2 cellular contexts compared by ENCODE assay signal in the genomic region with DNA sequence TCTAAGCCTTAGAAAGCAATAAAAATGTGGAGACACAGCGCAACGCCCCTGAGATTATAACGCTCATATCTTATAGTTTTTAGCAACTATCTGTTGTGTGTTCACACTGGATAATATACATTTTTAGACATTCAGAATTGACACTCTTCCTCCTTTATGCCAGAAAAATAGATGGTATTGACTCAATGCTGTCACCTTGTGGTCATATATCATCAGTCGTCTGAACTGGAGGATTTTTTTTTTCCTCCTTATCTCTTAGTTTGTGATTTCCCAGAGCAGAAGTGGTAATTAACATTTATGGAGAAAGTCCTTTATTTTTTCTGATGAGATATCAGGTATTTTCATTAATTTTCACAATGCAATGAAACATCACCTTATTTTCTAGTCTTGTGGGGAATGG.
TF ChIP-seq lines count a peak whose summit lies in the region.

No MANE protein-coding gene starts in this region.

TF ChIP-seq in Ishikawa, 13 proteins besides CTCF, POLR2A, EP300 and RAD21:
- TF ChIP-seq, protein P1, sequence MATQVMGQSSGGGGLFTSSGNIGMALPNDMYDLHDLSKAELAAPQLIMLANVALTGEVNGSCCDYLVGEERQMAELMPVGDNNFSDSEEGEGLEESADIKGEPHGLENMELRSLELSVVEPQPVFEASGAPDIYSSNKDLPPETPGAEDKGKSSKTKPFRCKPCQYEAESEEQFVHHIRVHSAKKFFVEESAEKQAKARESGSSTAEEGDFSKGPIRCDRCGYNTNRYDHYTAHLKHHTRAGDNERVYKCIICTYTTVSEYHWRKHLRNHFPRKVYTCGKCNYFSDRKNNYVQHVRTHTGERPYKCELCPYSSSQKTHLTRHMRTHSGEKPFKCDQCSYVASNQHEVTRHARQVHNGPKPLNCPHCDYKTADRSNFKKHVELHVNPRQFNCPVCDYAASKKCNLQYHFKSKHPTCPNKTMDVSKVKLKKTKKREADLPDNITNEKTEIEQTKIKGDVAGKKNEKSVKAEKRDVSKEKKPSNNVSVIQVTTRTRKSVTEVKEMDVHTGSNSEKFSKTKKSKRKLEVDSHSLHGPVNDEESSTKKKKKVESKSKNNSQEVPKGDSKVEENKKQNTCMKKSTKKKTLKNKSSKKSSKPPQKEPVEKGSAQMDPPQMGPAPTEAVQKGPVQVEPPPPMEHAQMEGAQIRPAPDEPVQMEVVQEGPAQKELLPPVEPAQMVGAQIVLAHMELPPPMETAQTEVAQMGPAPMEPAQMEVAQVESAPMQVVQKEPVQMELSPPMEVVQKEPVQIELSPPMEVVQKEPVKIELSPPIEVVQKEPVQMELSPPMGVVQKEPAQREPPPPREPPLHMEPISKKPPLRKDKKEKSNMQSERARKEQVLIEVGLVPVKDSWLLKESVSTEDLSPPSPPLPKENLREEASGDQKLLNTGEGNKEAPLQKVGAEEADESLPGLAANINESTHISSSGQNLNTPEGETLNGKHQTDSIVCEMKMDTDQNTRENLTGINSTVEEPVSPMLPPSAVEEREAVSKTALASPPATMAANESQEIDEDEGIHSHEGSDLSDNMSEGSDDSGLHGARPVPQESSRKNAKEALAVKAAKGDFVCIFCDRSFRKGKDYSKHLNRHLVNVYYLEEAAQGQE (IDR thresholded peaks at IDR 0.05; ENCODE audit: low read depth) = no peak
- TF ChIP-seq, protein P2, sequence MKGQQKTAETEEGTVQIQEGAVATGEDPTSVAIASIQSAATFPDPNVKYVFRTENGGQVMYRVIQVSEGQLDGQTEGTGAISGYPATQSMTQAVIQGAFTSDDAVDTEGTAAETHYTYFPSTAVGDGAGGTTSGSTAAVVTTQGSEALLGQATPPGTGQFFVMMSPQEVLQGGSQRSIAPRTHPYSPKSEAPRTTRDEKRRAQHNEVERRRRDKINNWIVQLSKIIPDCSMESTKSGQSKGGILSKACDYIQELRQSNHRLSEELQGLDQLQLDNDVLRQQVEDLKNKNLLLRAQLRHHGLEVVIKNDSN (IDR thresholded peaks at IDR 0.05) = no peak
- TF ChIP-seq FOXM1 (IDR thresholded peaks at IDR 0.05; ENCODE audit: borderline replicate concordance, low read depth) = no peak
- no peak for TF ChIP-seq EGR1 (IDR thresholded peaks at IDR 0.05)
- no peak for TF ChIP-seq NFIC (IDR thresholded peaks at IDR 0.05)
- no peak for TF ChIP-seq CREB1 (IDR thresholded peaks at IDR 0.05; ENCODE audit: low read depth)
- TF ChIP-seq TCF12 (IDR thresholded peaks at IDR 0.05; ENCODE audit: low read depth) = no peak
- TF ChIP-seq CEBPB (IDR thresholded peaks at IDR 0.05) = no peak
- no peak for TF ChIP-seq TAF1 (IDR thresholded peaks at IDR 0.05; ENCODE audit: low read depth)
- no peak for TF ChIP-seq ZBTB7A (IDR thresholded peaks at IDR 0.05; ENCODE audit: low read depth)
- TF ChIP-seq TEAD4 (IDR thresholded peaks at IDR 0.05) = no peak
- TF ChIP-seq, protein P3, sequence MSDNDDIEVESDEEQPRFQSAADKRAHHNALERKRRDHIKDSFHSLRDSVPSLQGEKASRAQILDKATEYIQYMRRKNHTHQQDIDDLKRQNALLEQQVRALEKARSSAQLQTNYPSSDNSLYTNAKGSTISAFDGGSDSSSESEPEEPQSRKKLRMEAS (IDR thresholded peaks at IDR 0.05) = no peak
- TF ChIP-seq YY1 (IDR thresholded peaks at IDR 0.05; ENCODE audit: low read depth) = no peak
TF ChIP-seq in Ishikawa: peak in this region for 0.

TF ChIP-seq in GM12878, 131 proteins besides CTCF, POLR2A, EP300 and RAD21 (continued from another document):
- TF ChIP-seq SP1 (IDR thresholded peaks at IDR 0.05; ENCODE audit: low read depth, low read length) (no peak), RELA (IDR thresholded peaks at IDR 0.05; ENCODE audit: borderline replicate concordance, partially characterized antibody) (no peak), FOXM1 (IDR thresholded peaks at IDR 0.05; ENCODE audit: low read depth, low read length) (no peak), SRF (IDR thresholded peaks at IDR 0.05; ENCODE audit: low read depth in 2 of 2, low read length in 2 of 2) (no peak), MYB (IDR thresholded peaks at IDR 0.05; ENCODE audit: borderline replicate concordance, low read depth, low read length) (no peak), CEBPB (IDR thresholded peaks at IDR 0.05; ENCODE audit: borderline replicate concordance in 1 of 2, low read depth in 2 of 2, low read length in 2 of 2) (no peak), TCF3 (IDR thresholded peaks at IDR 0.05; ENCODE audit: borderline replicate concordance, insufficient read depth, low read depth, low read length) (no peak)
- TF ChIP-seq, protein P4, sequence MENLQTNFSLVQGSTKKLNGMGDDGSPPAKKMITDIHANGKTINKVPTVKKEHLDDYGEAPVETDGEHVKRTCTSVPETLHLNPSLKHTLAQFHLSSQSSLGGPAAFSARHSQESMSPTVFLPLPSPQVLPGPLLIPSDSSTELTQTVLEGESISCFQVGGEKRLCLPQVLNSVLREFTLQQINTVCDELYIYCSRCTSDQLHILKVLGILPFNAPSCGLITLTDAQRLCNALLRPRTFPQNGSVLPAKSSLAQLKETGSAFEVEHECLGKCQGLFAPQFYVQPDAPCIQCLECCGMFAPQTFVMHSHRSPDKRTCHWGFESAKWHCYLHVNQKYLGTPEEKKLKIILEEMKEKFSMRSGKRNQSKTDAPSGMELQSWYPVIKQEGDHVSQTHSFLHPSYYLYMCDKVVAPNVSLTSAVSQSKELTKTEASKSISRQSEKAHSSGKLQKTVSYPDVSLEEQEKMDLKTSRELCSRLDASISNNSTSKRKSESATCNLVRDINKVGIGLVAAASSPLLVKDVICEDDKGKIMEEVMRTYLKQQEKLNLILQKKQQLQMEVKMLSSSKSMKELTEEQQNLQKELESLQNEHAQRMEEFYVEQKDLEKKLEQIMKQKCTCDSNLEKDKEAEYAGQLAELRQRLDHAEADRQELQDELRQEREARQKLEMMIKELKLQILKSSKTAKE (IDR thresholded peaks at IDR 0.05; ENCODE audit: low read depth, poor library complexity, severe bottlenecking) = no peak
